Comparison of ENCODE assay signal across 10 cellular contexts in genomic region chr7:28312973-28313372, GRCh38.
"Had no signal": no experiment of that assay in that cellular context is flagged by ENCODE, and none has a peak within 500 bp of the region (broad histone marks: within the 10 kb centered on the region; RNA-seq: fewer than 3 reads in every experiment).

No MANE protein-coding gene starts in this region.

- H3K36me3 ChIP-seq: HAP-1 had no signal

- H3K4me1 ChIP-seq: HAP-1 had no signal

- H3K4me3 Mint-ChIP-seq: HFFc6 had no signal

- ATAC-seq: HCT116, HepG2, K562 had no signal

- DNase-seq: GOT3, HFFc6, IMR-90, KG1 had no signal

- H3K9me3 Mint-ChIP-seq: HFFc6 had no signal

- H3K27ac ChIP-seq: GM23248, HL-60 had no signal

- H3K27ac Mint-ChIP-seq: HFFc6 had no signal

- H2AFZ ChIP-seq: GM23248 had no signal

- H3K9me3 ChIP-seq: HAP-1 had no signal

- H3K4me3 ChIP-seq: GM23248, HAP-1, K562 had no signal

- H3K9ac ChIP-seq: GM23248 had no signal
